15 cellular contexts compared by ENCODE assay signal in the genomic region with DNA sequence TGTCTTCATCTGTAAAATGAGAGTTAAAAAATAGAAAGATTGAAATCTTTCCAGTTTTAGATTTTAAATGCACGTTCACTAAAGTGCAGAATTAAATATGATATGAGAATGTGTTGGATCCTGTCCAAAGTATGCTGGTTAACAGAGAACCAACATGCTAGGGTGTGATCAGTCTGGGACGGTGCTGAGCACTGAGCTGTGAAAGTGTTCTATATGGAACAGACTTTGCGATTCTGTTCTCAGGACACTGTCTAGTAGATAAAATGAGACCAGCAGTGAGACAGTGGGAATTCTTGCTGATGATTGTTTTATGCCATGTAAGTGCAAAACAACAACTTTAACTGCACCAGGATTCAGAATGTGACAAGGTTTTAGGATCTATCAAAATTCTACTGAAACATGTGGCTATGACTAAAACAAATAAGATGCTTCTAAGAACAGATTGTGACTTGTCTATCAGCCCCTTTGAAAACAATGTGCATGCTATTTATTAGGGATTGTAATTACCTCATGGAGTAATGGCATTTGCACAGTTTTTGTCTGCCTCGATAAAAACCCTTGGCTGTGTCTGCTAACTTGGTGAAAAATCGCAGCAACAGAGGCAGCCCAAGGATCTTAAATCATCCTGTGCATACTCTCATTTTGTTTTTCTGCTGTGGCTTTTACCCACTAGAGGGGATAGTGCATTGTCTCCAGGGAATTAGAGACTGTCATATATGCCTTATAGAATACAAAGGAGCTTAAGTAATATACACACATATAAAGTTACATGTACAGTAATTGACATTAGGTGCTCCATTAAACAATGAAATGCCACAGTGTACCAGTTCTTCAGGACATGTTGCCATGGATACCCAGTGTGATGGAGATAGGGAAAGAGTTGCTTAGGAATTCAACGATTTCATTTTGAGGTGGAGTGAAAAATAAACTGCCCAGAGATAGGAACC. TPM values are rescaled to one million over a fixed set of nuclear protein-coding genes. Genes with fewer than 3 reads are reported as not detected.
DNase-seq lines count a peak whose midpoint lies in the region; ATAC-seq, FAIRE-seq and TF ChIP-seq lines count a peak whose summit lies in the region.
"Had no signal": no experiment of that assay in that cellular context is flagged by ENCODE, and none has a peak within 500 bp of the region (broad histone marks: within the 10 kb centered on the region; RNA-seq: fewer than 3 reads in every experiment).

No MANE protein-coding gene starts in this region.

- H3K9me3 ChIP-seq in K562 (replicated peaks; ENCODE audit: control insufficient read depth, insufficient read depth, low read depth, low read length) (no peaks in the 10 kb centered on the region), Caco-2 (no peaks in the 10 kb centered on the region)
- H3K9me3 ChIP-seq: stomach had no signal

- H3K36me3 Mint-ChIP-seq in natural killer cell (no peaks in the 10 kb centered on the region), Caco-2 (ENCODE audit: insufficient read depth, unreplicated experiment) (peaks cover 5% of the 10 kb centered on the region)
- H3K36me3 Mint-ChIP-seq: activated naive CD8-positive, alpha-beta T cell; CD4-positive, CD25-positive, alpha-beta regulatory T cell had no signal

- peak; percentile 19 for DNase-seq in NCI-H146 treated with DMSO at 0.1 percent for 48 hours (lab: John Stamatoyannopoulos, UW; ENCODE audit: unreplicated experiment)
- DNase-seq in K562 (ENCODE audit: extremely low read depth in 1 of 4, low spot score in 3 of 4): no peak
- no peak for DNase-seq in natural killer cell
- no peak for DNase-seq in Caco-2
- DNase-seq in COR-L47 (lab: John Stamatoyannopoulos, UW): no peak
- DNase-seq: activated CD8-positive, alpha-beta memory T cell treated with anti-CD3 and anti-CD28 coated beads, Interleukin-2, amount 50 U/mL, for 4 hours; CD4-positive, CD25-positive, alpha-beta regulatory T cell; cerebellar nuclear complex; NCI-H774; stomach had no signal

- H3K4me3 Mint-ChIP-seq in natural killer cell (no peak overlapping the region), Caco-2 (ENCODE audit: unreplicated experiment) (no peak overlapping the region)
- H3K4me3 Mint-ChIP-seq: activated naive CD8-positive, alpha-beta T cell; CD4-positive, CD25-positive, alpha-beta regulatory T cell had no signal

- 55% methylated on average over 6 of the region's 6 CpGs for WGBS in K562 (ENCODE audit: insufficient coverage, low coverage, missing lambda C conversion rate)

- H3K27me3 Mint-ChIP-seq in natural killer cell (ENCODE audit: low read depth in 2 of 2) (peaks cover 6 to 30% of the 10 kb centered on the region in 2 donors), Caco-2 (ENCODE audit: insufficient read depth, unreplicated experiment) (no peaks in the 10 kb centered on the region)

- H3K27me3 ChIP-seq in K562 (ENCODE audit: control insufficient read depth in 2 of 2, insufficient read depth in 2 of 2, low read length in 2 of 2): no peaks in the 10 kb centered on the region
- H3K27me3 ChIP-seq in Caco-2 (replicated peaks; ENCODE audit: control insufficient read depth, insufficient read depth, low read length): no peaks in the 10 kb centered on the region
- H3K27me3 ChIP-seq: stomach had no signal

- no peaks in the 10 kb centered on the region for H3K4me1 ChIP-seq in K562 (replicated peaks in 1 of 2; ENCODE audit: control insufficient read depth in 2 of 2, insufficient read depth in 2 of 2, low read length in 2 of 2)
- H3K4me1 ChIP-seq in Caco-2: no peaks in the 10 kb centered on the region

- no peak overlapping the region for H3K4me3 ChIP-seq in K562
- no peak overlapping the region for H3K4me3 ChIP-seq in Caco-2 (ENCODE audit: low read depth, low read length)
- H3K4me3 ChIP-seq: lung, skin epidermis, stomach had no signal

- POLR2A ChIA-PET in K562 (lab: Yijun Ruan, JAX) (interaction anchor here (0.6 to 1.0 kb wide), 3 partner anchors 21 to 87 kb away, joined by 3 to 4 read pairs (median 4); no protein-coding TSS in a partner anchor), Caco-2 (lab: Charles Lee) (no interaction called here)

- ATAC-seq in GM18498 (IDR thresholded peaks at IDR 0.05; ENCODE audit: unreplicated experiment) (peak; percentile 62), K562 (no peak), natural killer cell (peak; percentile 40 to 69 (median 68)), HG02981 (IDR thresholded peaks at IDR 0.05; ENCODE audit: unreplicated experiment) (no peak)

- CTCF ChIA-PET in K562 (lab: Yijun Ruan, JAX; ENCODE audit: low intra/inter-chr PET ratio): no interaction called here
- CTCF ChIA-PET in Caco-2 (lab: Charles Lee): interaction anchor here (1.2 kb wide), 1 partner anchor 103 kb away, joined by 3 read pairs; no protein-coding TSS in a partner anchor

- BruUV-seq in K562 (replicated peaks; lab: Mats Ljungman, UMichigan) (no TSS peak), Caco-2 (replicated peaks; lab: Mats Ljungman, UMichigan) (no TSS peak)

- FAIRE-seq in K562 (lab: Jason Lieb, UNC): no peak

- H3K27ac Mint-ChIP-seq in natural killer cell: no peak overlapping the region
- H3K27ac Mint-ChIP-seq in Caco-2 (ENCODE audit: unreplicated experiment): no peak overlapping the region
- H3K27ac Mint-ChIP-seq: activated naive CD8-positive, alpha-beta T cell; CD4-positive, CD25-positive, alpha-beta regulatory T cell had no signal

- peaks cover 19 to 39% of the 10 kb centered on the region in 2 donors for H3K4me1 Mint-ChIP-seq in natural killer cell
- no peaks in the 10 kb centered on the region for H3K4me1 Mint-ChIP-seq in Caco-2 (ENCODE audit: low read depth, unreplicated experiment)

- no peak for TF ChIP-seq EP300 in K562 (IDR thresholded peaks at IDR 0.05; ENCODE audit: low read length)

- H3K4me2 ChIP-seq in K562 (ENCODE audit: insufficient read depth, low read length): no peak overlapping the region

- no peak for TF ChIP-seq POLR2A in K562 (conservative IDR thresholded peaks at IDR 0.05)

- H3K9ac ChIP-seq in K562 (ENCODE audit: insufficient read depth in 1 of 2, low read depth in 2 of 2, low read length in 2 of 2): no peak overlapping the region

- H2AFZ ChIP-seq in K562 (ENCODE audit: low read depth, low read length): no peak overlapping the region

- TF ChIP-seq CTCF in K562 (IDR thresholded peaks at IDR 0.05 in 2 of 3, conservative IDR thresholded peaks at IDR 0.05 in 1 of 3; ENCODE audit: insufficient read depth in 2 of 3, low read depth in 1 of 3, low read length in 3 of 3) (no peak), natural killer cell (IDR thresholded peaks at IDR 0.05) (no peak), Caco-2 (IDR thresholded peaks at IDR 0.05; ENCODE audit: insufficient read depth in 1 of 2, low read depth in 1 of 2, low read length in 1 of 2, severe bottlenecking in 1 of 2, unreplicated experiment in 1 of 2) (no peak)

- peaks cover 4% of the 10 kb centered on the region for H3K79me2 ChIP-seq in K562 (ENCODE audit: control insufficient read depth, insufficient read depth, low read length)

- intact Hi-C loops in K562 (cut with micrococcal nuclease) (no loop called here), natural killer cell (cut with micrococcal nuclease) (no loop called here), Caco-2 (cut with micrococcal nuclease; ENCODE audit: unreplicated experiment) (no loop called here)

- H3K36me3 ChIP-seq in K562 (ENCODE audit: control insufficient read depth, insufficient read depth, low read length) (peaks cover 9% of the 10 kb centered on the region; the same call in 2 of the 3 replicates), Caco-2 (ENCODE audit: control insufficient read depth, insufficient read depth, low read length) (no peaks in the 10 kb centered on the region)
- H3K36me3 ChIP-seq: stomach had no signal

- in situ Hi-C loops in K562 (cut with MboI): no loop called here

- no peaks in the 10 kb centered on the region for H4K20me1 ChIP-seq in K562 (replicated peaks; ENCODE audit: control insufficient read depth, insufficient read depth, low read length)

- peaks cover 4% of the 10 kb centered on the region for H3K9me1 ChIP-seq in K562 (ENCODE audit: control insufficient read depth, insufficient read depth, low read length)

- TF ChIP-seq RAD21 in K562 (CRISPR knock-in tag; conservative IDR thresholded peaks at IDR 0.05 in 1 of 2, IDR thresholded peaks at IDR 0.05 in 1 of 2): no peak

- no peaks in the 10 kb centered on the region for H3K9me3 Mint-ChIP-seq in natural killer cell
- no peaks in the 10 kb centered on the region for H3K9me3 Mint-ChIP-seq in Caco-2 (ENCODE audit: unreplicated experiment)

- no peak overlapping the region for H3K27ac ChIP-seq in K562 (ENCODE audit: extremely low read depth, low read depth, low read length)
- H3K27ac ChIP-seq: skin epidermis, stomach had no signal

TF ChIP-seq in K562, 482 proteins besides CTCF, POLR2A, EP300 and RAD21:
- TF ChIP-seq CCAR2 (IDR thresholded peaks at IDR 0.05; ENCODE audit: low read depth, low read length) (no peak), RFX1 (IDR thresholded peaks at IDR 0.05) (peak; percentile 73)

RNA-seq across cellular contexts. Expression of gene MAP3K20, which starts 55.1 kb away (rescaled TPM):
- 28.1 and 49.5 TPM in 2 replicates for total RNA-seq in K562 (2011; cell fraction: chromatin; rRNA removed; ENCODE audit: low replicate concordance)
- total RNA-seq in K562 (2011; cell fraction: nucleolus; rRNA removed): 9.5 and 14.5 TPM in 2 replicates
- 23.2 and 33.6 TPM in 2 replicates for total RNA-seq in K562 (2011; cell fraction: nucleoplasm; rRNA removed)
- total RNA-seq in K562 (2014; rRNA removed): 19.2 and 19.3 TPM in 2 replicates
- 34.2 and 38.0 TPM in 2 replicates for total RNA-seq in K562 (2014; rRNA removed; fragmentation: Illumina TruSeq; extraction: Trizol)
- 30.2 and 32.8 TPM in 2 replicates for total RNA-seq in K562 (2015; rRNA removed; fragmentation: Illumina TruSeq; extraction: Trizol)
- total RNA-seq in K562 (2021): 28.2 and 30.4 TPM in 2 replicates
- 26.0 and 29.8 TPM in 2 replicates for polyA plus RNA-seq in K562 (2011; rRNA removed)
- 8.6 and 15.5 TPM in 2 replicates for polyA plus RNA-seq in K562 (2011; cell fraction: cytosol; rRNA removed)
- polyA plus RNA-seq in K562 (2011; cell fraction: nucleus; rRNA removed): 13.8 and 17.0 TPM in 2 replicates
- polyA plus RNA-seq in K562 (2012): 15.6 and 16.9 TPM in 2 replicates
- polyA plus RNA-seq in K562 (2014; fragmentation: Illumina TruSeq; extraction: Trizol): 25.6 and 27.3 TPM in 2 replicates
- 1 to 10 TPM; 9.8 to 9.9 TPM for polyA plus RNA-seq in K562 (2014; fragmentation: Nextera tagmentation; extraction: Ambion mirVana)
- 16.0 and 17.2 TPM in 2 replicates for polyA plus RNA-seq in K562 (2014; rRNA removed)
- 47.1 and 53.1 TPM in 2 replicates for polyA minus RNA-seq in K562 (2011; rRNA and poly(A)+ RNA removed)
- polyA minus RNA-seq in K562 (2011; cell fraction: cytosol; rRNA and poly(A)+ RNA removed): 25.6 and 51.2 TPM in 2 replicates
- polyA minus RNA-seq in K562 (2011; cell fraction: nucleus; rRNA and poly(A)+ RNA removed): 16.3 and 27.7 TPM in 2 replicates
- total RNA-seq in natural killer cell: 1 to 10 TPM; 1.6 to 3.0 (median 2.5) TPM
- 41.5 and 44.5 TPM in 2 replicates for total RNA-seq in Caco-2 (2022)

Comparison
In these comparisons a context has a peak if more than half of its experiments do, and no peak if none do; other contexts are left out.
1. ATAC-seq: peak in GM18498 (single experiment) and natural killer cell (3 of 3); none in K562 (single experiment) and HG02981 (single experiment).